Comparison of ENCODE assay signal across 19 cellular contexts in the genomic region with DNA sequence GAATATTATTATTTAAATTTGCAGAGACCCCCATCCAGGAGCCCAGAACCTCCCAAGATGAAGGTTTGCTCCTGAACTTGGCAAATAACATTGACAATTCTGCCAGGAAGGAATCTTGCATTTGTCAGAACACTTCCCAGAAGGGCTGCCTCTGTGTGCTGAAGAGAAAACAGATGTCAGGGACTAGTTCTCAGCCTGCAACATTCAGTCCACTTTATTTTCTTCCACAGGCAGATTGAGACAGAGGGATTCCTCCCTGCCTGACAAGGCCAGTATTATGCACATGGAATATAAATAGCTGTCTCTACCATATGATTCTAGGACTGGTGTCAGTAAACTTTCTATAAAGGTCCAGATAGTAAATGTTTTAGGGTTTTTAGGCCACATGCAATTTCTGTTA.
A peak's percentile ranks its signal among the peaks of the same experiment; 100 is the strongest.
DNase-seq lines count a peak whose midpoint lies in the region; ATAC-seq and TF ChIP-seq lines count a peak whose summit lies in the region.
"Had no signal": no experiment of that assay in that cellular context is flagged by ENCODE, and none has a peak within 500 bp of the region (broad histone marks: within the 10 kb centered on the region; RNA-seq: fewer than 3 reads in every experiment).

No MANE protein-coding gene starts in this region.

- no peak for ATAC-seq in GM21360 (IDR thresholded peaks at IDR 0.05; ENCODE audit: unreplicated experiment)
- ATAC-seq: A549 had no signal

- no peak overlapping the region for H3K4me3 ChIP-seq in GM23248
- H3K4me3 ChIP-seq in cardiac fibroblast (replicated peaks in 1 of 2; ENCODE audit: low read depth in 2 of 2, low read length in 2 of 2) = no peak overlapping the region
- H3K4me3 ChIP-seq: A549, Peyer's patch had no signal

- H3K9me3 ChIP-seq in GM23248 (ENCODE audit: low read depth) = no peaks in the 10 kb centered on the region
- H3K9me3 ChIP-seq: A549, Peyer's patch had no signal

- no peak overlapping the region for H3K4me2 ChIP-seq in GM23248 (ENCODE audit: unreplicated experiment)
- H3K4me2 ChIP-seq: A549 had no signal

- no peaks in the 10 kb centered on the region for H3K79me2 ChIP-seq in GM23248 (ENCODE audit: insufficient read depth)

- H3K27me3 ChIP-seq in GM23248 (replicated peaks; ENCODE audit: insufficient read depth) = no peaks in the 10 kb centered on the region
- H3K27me3 ChIP-seq: Peyer's patch had no signal

- H3K4me1 ChIP-seq in GM23248 (ENCODE audit: insufficient read depth) = peaks cover 67% of the 10 kb centered on the region
- H3K4me1 ChIP-seq: Peyer's patch had no signal

- H3K9me2 ChIP-seq in GM23248 (ENCODE audit: insufficient read depth) = no peaks in the 10 kb centered on the region

- H3F3A ChIP-seq in GM23248 (ENCODE audit: insufficient read depth) = peaks cover 46% of the 10 kb centered on the region

- no peak overlapping the region for H3K9ac ChIP-seq in GM23248

- TF ChIP-seq CTCF in cardiac fibroblast (IDR thresholded peaks at IDR 0.05; ENCODE audit: low read depth, low read length) = no peak

- in situ Hi-C loops in GM23248 (cut with MboI) = no loop called here

- H4K20me1 ChIP-seq in GM23248 (ENCODE audit: insufficient read depth) = no peaks in the 10 kb centered on the region

- no peaks in the 10 kb centered on the region for H3K36me3 ChIP-seq in GM23248 (ENCODE audit: low read depth)
- H3K36me3 ChIP-seq: Peyer's patch had no signal

- no peak overlapping the region for H2AFZ ChIP-seq in GM23248

- H3K27ac ChIP-seq in GM23248 = no peak overlapping the region
- H3K27ac ChIP-seq: A549, Peyer's patch had no signal

- DNase-seq in AG20443 (ENCODE audit: low spot score) (peak; percentile 30), GM23248 (peak; percentile 34), cardiac fibroblast (ENCODE audit: low read depth in 2 of 2) (peak; percentile 41 to 86), myocyte (ENCODE audit: low read depth) (peak; percentile 73), cerebellar cortex (ENCODE audit: low spot score) (no peak), H4 (ENCODE audit: low spot score) (no peak)
- DNase-seq: C1 segment of cervical spinal cord; CD8-positive, alpha-beta memory T cell; DMS79; HFFc6; KBM-7; NCI-H1417; NCI-H187; NCI-H345; NCI-H524 treated with DMSO at 0.1 percent for 48 hours; Peyer's patch; Right ventricle myocardium superior had no signal

Comparison
In these comparisons a context has a peak if more than half of its experiments do, and no peak if none do; other contexts are left out.
1. DNase-seq: peak in AG20443 (single experiment), GM23248 (single experiment), cardiac fibroblast (2 of 2) and myocyte (single experiment); none in cerebellar cortex (single experiment) and H4 (single experiment).